In the genomic region with DNA sequence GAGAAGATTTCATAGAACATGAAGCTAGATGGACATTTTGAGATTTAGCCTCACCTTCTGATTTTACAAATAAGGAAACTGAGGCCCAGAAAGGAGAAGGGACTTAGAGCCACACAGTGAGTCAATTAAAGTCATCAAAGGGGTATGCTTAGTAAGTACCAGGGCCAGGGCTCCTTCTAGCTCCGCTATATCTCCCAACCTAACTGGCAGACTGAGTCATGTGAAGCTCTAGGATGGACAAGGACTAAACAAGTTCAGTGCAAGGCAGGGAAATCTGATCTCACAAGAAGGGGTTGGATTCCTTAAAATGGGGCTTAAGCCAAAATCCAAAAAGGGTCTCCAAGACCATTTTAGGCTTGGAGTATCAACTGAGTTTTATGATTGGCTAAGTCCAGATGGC, we compare ENCODE assay signal across 1 cellular context.
TF ChIP-seq lines count a peak whose summit lies in the region.

No MANE protein-coding gene starts in this region.

TF ChIP-seq in SK-N-SH treated with all-trans-retinoic acid at 6 μM for 48 hours, 23 proteins besides CTCF, POLR2A, EP300 and RAD21 (continued from another document):
- TF ChIP-seq, protein P1, sequence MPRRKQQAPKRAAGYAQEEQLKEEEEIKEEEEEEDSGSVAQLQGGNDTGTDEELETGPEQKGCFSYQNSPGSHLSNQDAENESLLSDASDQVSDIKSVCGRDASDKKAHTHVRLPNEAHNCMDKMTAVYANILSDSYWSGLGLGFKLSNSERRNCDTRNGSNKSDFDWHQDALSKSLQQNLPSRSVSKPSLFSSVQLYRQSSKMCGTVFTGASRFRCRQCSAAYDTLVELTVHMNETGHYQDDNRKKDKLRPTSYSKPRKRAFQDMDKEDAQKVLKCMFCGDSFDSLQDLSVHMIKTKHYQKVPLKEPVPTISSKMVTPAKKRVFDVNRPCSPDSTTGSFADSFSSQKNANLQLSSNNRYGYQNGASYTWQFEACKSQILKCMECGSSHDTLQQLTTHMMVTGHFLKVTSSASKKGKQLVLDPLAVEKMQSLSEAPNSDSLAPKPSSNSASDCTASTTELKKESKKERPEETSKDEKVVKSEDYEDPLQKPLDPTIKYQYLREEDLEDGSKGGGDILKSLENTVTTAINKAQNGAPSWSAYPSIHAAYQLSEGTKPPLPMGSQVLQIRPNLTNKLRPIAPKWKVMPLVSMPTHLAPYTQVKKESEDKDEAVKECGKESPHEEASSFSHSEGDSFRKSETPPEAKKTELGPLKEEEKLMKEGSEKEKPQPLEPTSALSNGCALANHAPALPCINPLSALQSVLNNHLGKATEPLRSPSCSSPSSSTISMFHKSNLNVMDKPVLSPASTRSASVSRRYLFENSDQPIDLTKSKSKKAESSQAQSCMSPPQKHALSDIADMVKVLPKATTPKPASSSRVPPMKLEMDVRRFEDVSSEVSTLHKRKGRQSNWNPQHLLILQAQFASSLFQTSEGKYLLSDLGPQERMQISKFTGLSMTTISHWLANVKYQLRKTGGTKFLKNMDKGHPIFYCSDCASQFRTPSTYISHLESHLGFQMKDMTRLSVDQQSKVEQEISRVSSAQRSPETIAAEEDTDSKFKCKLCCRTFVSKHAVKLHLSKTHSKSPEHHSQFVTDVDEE (CRISPR knock-in tag; IDR thresholded peaks at IDR 0.05): no peak
- TF ChIP-seq, protein P2, sequence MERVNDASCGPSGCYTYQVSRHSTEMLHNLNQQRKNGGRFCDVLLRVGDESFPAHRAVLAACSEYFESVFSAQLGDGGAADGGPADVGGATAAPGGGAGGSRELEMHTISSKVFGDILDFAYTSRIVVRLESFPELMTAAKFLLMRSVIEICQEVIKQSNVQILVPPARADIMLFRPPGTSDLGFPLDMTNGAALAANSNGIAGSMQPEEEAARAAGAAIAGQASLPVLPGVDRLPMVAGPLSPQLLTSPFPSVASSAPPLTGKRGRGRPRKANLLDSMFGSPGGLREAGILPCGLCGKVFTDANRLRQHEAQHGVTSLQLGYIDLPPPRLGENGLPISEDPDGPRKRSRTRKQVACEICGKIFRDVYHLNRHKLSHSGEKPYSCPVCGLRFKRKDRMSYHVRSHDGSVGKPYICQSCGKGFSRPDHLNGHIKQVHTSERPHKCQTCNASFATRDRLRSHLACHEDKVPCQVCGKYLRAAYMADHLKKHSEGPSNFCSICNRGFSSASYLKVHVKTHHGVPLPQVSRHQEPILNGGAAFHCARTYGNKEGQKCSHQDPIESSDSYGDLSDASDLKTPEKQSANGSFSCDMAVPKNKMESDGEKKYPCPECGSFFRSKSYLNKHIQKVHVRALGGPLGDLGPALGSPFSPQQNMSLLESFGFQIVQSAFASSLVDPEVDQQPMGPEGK (CRISPR knock-in tag; IDR thresholded peaks at IDR 0.05; ENCODE audit: borderline replicate concordance): no peak
- TF ChIP-seq TCF4 (CRISPR knock-in tag; IDR thresholded peaks at IDR 0.05; ENCODE audit: borderline replicate concordance): no peak
TF ChIP-seq in SK-N-SH treated with all-trans-retinoic acid at 6 μM for 48 hours: peak in this region for 0.
